7 cellular contexts compared by ENCODE assay signal in the genomic region with DNA sequence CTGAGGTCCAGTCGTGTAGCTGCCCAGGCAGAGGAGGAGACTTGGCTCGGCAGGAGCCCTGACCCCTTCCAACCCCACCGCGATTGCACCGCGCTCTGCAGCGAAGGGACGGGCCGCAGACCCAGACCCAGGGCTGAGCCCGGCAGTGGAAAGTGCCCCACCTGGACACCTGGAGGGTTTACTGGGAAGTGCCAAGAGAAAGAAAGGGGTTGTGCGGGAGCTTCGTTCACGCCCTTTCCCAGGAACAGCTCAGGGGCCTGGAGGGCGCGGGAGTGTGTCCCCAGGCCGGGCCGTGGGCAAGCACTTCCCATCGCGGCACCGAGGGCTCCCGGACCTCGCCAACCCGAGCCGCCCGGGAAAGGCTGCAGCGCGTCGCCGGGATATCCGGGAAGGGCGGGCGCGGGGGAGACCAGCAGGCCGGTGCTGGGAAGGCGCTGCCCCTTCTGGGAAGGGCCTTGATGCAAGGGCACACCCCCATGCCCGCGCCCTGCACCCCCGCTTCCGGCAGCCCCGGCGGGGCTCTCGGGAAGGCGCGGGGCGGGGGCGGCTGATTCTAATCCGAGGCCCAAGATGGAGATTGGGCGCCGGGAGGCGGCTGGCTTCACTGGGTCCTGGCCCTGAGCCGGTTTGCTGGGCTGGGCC. TPM values are rescaled to one million over a fixed set of nuclear protein-coding genes. Genes with fewer than 3 reads are reported as not detected.
A peak's percentile ranks its signal among the peaks of the same experiment; 100 is the strongest.
DNase-seq lines count a peak whose midpoint lies in the region; ATAC-seq and TF ChIP-seq lines count a peak whose summit lies in the region.

No MANE protein-coding gene starts in this region.

- H3K27me3 Mint-ChIP-seq in naive thymus-derived CD8-positive, alpha-beta T cell = no peaks in the 10 kb centered on the region
- peaks cover 27 to 33% of the 10 kb centered on the region in 2 donors for H3K27me3 Mint-ChIP-seq in stimulated activated naive B cell treated with anti-CD40 and anti-IgM and Interleukin-4, amounts not matched to agents 10 μg/mL and 1 μg/mL and 100 μg/mL, for 72 hours

- peak overlapping the region in 7 of 10 donors; percentile 10 to 83 (median 69) for H3K27ac Mint-ChIP-seq in naive thymus-derived CD8-positive, alpha-beta T cell
- H3K27ac Mint-ChIP-seq in stimulated activated naive B cell treated with anti-CD40 and anti-IgM and Interleukin-4, amounts not matched to agents 10 μg/mL and 1 μg/mL and 100 μg/mL, for 72 hours = no peak overlapping the region

- H3K4me1 Mint-ChIP-seq in naive thymus-derived CD8-positive, alpha-beta T cell = peaks cover 5 to 17% (median 14%) of the 10 kb centered on the region in 4 donors
- peaks cover 9 to 13% of the 10 kb centered on the region in 2 donors for H3K4me1 Mint-ChIP-seq in stimulated activated naive B cell treated with anti-CD40 and anti-IgM and Interleukin-4, amounts not matched to agents 10 μg/mL and 1 μg/mL and 100 μg/mL, for 72 hours

- DNase-seq in NCI-H226 (peak; percentile 71), fibroblast of villous mesenchyme (ENCODE audit: low read depth) (peak; percentile 66), T1000 (lab: John Stamatoyannopoulos, UW) (no peak)
- peak; percentile 28 for DNase-seq in activated gamma-delta T cell treated with anti-CD3 and anti-CD28 coated beads, Interleukin-2, amount 50 U/mL, for 16 hours (ENCODE audit: low read depth)
- peak in 9 of 10 donors; percentile 25 to 74 (median 53) for DNase-seq in naive thymus-derived CD8-positive, alpha-beta T cell
- no peak for DNase-seq in stimulated activated naive B cell treated with anti-CD40 and anti-IgM and Interleukin-4, amounts not matched to agents 10 μg/mL and 1 μg/mL and 100 μg/mL, for 72 hours

- H3K36me3 Mint-ChIP-seq in naive thymus-derived CD8-positive, alpha-beta T cell = no peaks in the 10 kb centered on the region
- H3K36me3 Mint-ChIP-seq in stimulated activated naive B cell treated with anti-CD40 and anti-IgM and Interleukin-4, amounts not matched to agents 10 μg/mL and 1 μg/mL and 100 μg/mL, for 72 hours = no peaks in the 10 kb centered on the region

- peak overlapping the region; percentile 55 for H3K4me3 ChIP-seq in fibroblast of villous mesenchyme (ENCODE audit: low read depth, low read length)

- H3K9me3 Mint-ChIP-seq in naive thymus-derived CD8-positive, alpha-beta T cell = peaks cover 0 to 2% (median 0%) of the 10 kb centered on the region in 9 donors
- H3K9me3 Mint-ChIP-seq in stimulated activated naive B cell treated with anti-CD40 and anti-IgM and Interleukin-4, amounts not matched to agents 10 μg/mL and 1 μg/mL and 100 μg/mL, for 72 hours = peaks cover 0 to 4% of the 10 kb centered on the region in 2 donors

- H3K4me3 Mint-ChIP-seq in naive thymus-derived CD8-positive, alpha-beta T cell = peak overlapping the region; percentile 65 to 81 (median 78)
- peak overlapping the region; percentile 65 to 77 for H3K4me3 Mint-ChIP-seq in stimulated activated naive B cell treated with anti-CD40 and anti-IgM and Interleukin-4, amounts not matched to agents 10 μg/mL and 1 μg/mL and 100 μg/mL, for 72 hours

- TF ChIP-seq CTCF in fibroblast of villous mesenchyme (IDR thresholded peaks at IDR 0.05; ENCODE audit: insufficient read depth, low read depth, low read length) = no peak

- ATAC-seq in naive thymus-derived CD8-positive, alpha-beta T cell = peak; percentile 93 to 96
- ATAC-seq in stimulated activated naive B cell treated with anti-CD40 and anti-IgM and Interleukin-4, amounts not matched to agents 10 μg/mL and 1 μg/mL and 100 μg/mL, for 72 hours (replicated peaks) = peak; percentile 76 to 77
- ATAC-seq in HG03045 (IDR thresholded peaks at IDR 0.05; ENCODE audit: unreplicated experiment) = no peak

- POLR2A ChIA-PET in naive thymus-derived CD8-positive, alpha-beta T cell (lab: Charles Lee) = interaction anchor here (0.6 kb wide), 1 partner anchor 72 kb away, joined by 3 read pairs; a partner anchor contains a TSS

RNA-seq across cellular contexts. Expression of a gene that starts 36.1 kb away (rescaled TPM):
- 112 and 119 TPM in 2 replicates for total RNA-seq in fibroblast of villous mesenchyme
- total RNA-seq in naive thymus-derived CD8-positive, alpha-beta T cell = 10 to 100 TPM; 34.4 to 41.2 TPM
- 100 to 1,000 TPM; 196 to 245 (median 229) TPM for polyA plus RNA-seq in naive thymus-derived CD8-positive, alpha-beta T cell

Comparison
In these comparisons a context has a peak if more than half of its experiments do, and no peak if none do; other contexts are left out.
1. DNase-seq: peak in NCI-H226 (single experiment), activated gamma-delta T cell treated with anti-CD3 and anti-CD28 coated beads, Interleukin-2, amount 50 U/mL, for 16 hours (single experiment), fibroblast of villous mesenchyme (single experiment) and naive thymus-derived CD8-positive, alpha-beta T cell (9 of 10); none in stimulated activated naive B cell treated with anti-CD40 and anti-IgM and Interleukin-4, amounts not matched to agents 10 μg/mL and 1 μg/mL and 100 μg/mL, for 72 hours (single experiment) and T1000 (single experiment).